11 cellular contexts compared by ENCODE assay signal in genomic region chr10:70528726-70529362, GRCh38. TPM values are rescaled to one million over a fixed set of nuclear protein-coding genes. Genes with fewer than 3 reads are reported as not detected.
DNase-seq lines count a peak whose midpoint lies in the region; ATAC-seq and TF ChIP-seq lines count a peak whose summit lies in the region.
"Had no signal": no experiment of that assay in that cellular context is flagged by ENCODE, and none has a peak within 500 bp of the region (broad histone marks: within the 10 kb centered on the region; RNA-seq: fewer than 3 reads in every experiment).

No MANE protein-coding gene starts in this region.

- H3K4me3 Mint-ChIP-seq in naive thymus-derived CD8-positive, alpha-beta T cell = no peak overlapping the region
- H3K4me3 Mint-ChIP-seq: natural killer cell had no signal

- no peaks in the 10 kb centered on the region for H4K20me1 ChIP-seq in SK-N-SH (ENCODE audit: insufficient read depth)

- WGBS in SK-N-SH (ENCODE audit: low lambda C conversion rate) = 53% methylated on average over 8 of the region's 11 CpGs
- WGBS in stomach, 5 donors = 68 to 82% (median 77%) methylated on average over 11 of the region's 11 CpGs

- ATAC-seq in left cardiac atrium (peak; percentile 41 to 53), HG03378 (IDR thresholded peaks at IDR 0.05; ENCODE audit: unreplicated experiment) (no peak)
- ATAC-seq in naive thymus-derived CD8-positive, alpha-beta T cell = no peak

- no peak overlapping the region for H3K4me2 ChIP-seq in SK-N-SH

- H3K9me3 Mint-ChIP-seq in naive thymus-derived CD8-positive, alpha-beta T cell = no peaks in the 10 kb centered on the region
- H3K9me3 Mint-ChIP-seq: natural killer cell had no signal

- no peak overlapping the region for H3K4me3 ChIP-seq in SK-N-SH (ENCODE audit: low read depth in 2 of 2, low read length in 1 of 2)
- H3K4me3 ChIP-seq in stomach = no peak overlapping the region
- H3K4me3 ChIP-seq: ascending aorta, tibial nerve had no signal

- CTCF ChIA-PET in SK-N-SH (lab: Yijun Ruan, JAX) = interaction anchor here (0.6 to 4.8 kb wide), 6 partner anchors 9 to 508 kb away, joined by 3 to 35 read pairs (median 4); no protein-coding TSS in a partner anchor

- POLR2A ChIA-PET in SK-N-SH (lab: Yijun Ruan, JAX) = no interaction called here
- POLR2A ChIA-PET in naive thymus-derived CD8-positive, alpha-beta T cell (lab: Charles Lee) = no interaction called here

- H3K4me1 ChIP-seq in SK-N-SH (ENCODE audit: control insufficient read depth in 1 of 2, insufficient read depth in 2 of 2, low read depth in 1 of 2, low read length in 1 of 2) (peaks cover 0 to 3% of the 10 kb centered on the region in 2 experiments; a peak in 1 of 4 replicates), stomach (peaks cover 0 to 4% (median 0%) of the 10 kb centered on the region in 4 donors)
- H3K4me1 ChIP-seq: ascending aorta, tibial nerve had no signal

- no peaks in the 10 kb centered on the region for H3K27me3 ChIP-seq in SK-N-SH (ENCODE audit: insufficient read depth)
- H3K27me3 ChIP-seq in stomach = no peaks in the 10 kb centered on the region
- H3K27me3 ChIP-seq: ascending aorta, tibial nerve had no signal

- H2AFZ ChIP-seq in SK-N-SH (ENCODE audit: low read depth) = peak overlapping the region; percentile 63; the same call in 1 of the 2 replicates

- no peak overlapping the region for H3K9ac ChIP-seq in SK-N-SH

- no peaks in the 10 kb centered on the region for H3K9me2 ChIP-seq in SK-N-SH

- peaks cover 0 to 2% (median 0%) of the 10 kb centered on the region in 4 donors for H3K4me1 Mint-ChIP-seq in naive thymus-derived CD8-positive, alpha-beta T cell
- H3K4me1 Mint-ChIP-seq: natural killer cell had no signal

- H3K27ac ChIP-seq in SK-N-SH (ENCODE audit: low read depth in 2 of 2, low read length in 1 of 2) (no peak overlapping the region), stomach (no peak overlapping the region)
- H3K27ac ChIP-seq: ascending aorta, tibial nerve had no signal

- H3K27me3 Mint-ChIP-seq in naive thymus-derived CD8-positive, alpha-beta T cell = no peaks in the 10 kb centered on the region

- H3K9me3 ChIP-seq in SK-N-SH (no peaks in the 10 kb centered on the region), stomach (no peaks in the 10 kb centered on the region)
- H3K9me3 ChIP-seq: ascending aorta, tibial nerve had no signal

- no peaks in the 10 kb centered on the region for H3F3A ChIP-seq in SK-N-SH (replicated peaks; ENCODE audit: insufficient read depth)

- no peak for TF ChIP-seq CTCF in SK-N-SH (IDR thresholded peaks at IDR 0.05)
- TF ChIP-seq CTCF in stomach (IDR thresholded peaks at IDR 0.05) = no peak

- H3K36me3 Mint-ChIP-seq in naive thymus-derived CD8-positive, alpha-beta T cell = no peaks in the 10 kb centered on the region
- H3K36me3 Mint-ChIP-seq: natural killer cell had no signal

- TF ChIP-seq POLR2A in stomach (IDR thresholded peaks at IDR 0.05) = no peak

- TF ChIP-seq RAD21 in SK-N-SH (IDR thresholded peaks at IDR 0.05; ENCODE audit: low read length) = no peak

- TF ChIP-seq EP300 in SK-N-SH (IDR thresholded peaks at IDR 0.05; ENCODE audit: borderline replicate concordance in 1 of 2, low read depth in 1 of 2, low read length in 1 of 2) = no peak
- TF ChIP-seq EP300 in stomach (IDR thresholded peaks at IDR 0.05) = no peak

- H3K79me2 ChIP-seq in SK-N-SH (ENCODE audit: insufficient read depth) = no peaks in the 10 kb centered on the region

- H3K27ac Mint-ChIP-seq in naive thymus-derived CD8-positive, alpha-beta T cell = no peak overlapping the region
- H3K27ac Mint-ChIP-seq: natural killer cell had no signal

- peak; percentile 81 for DNase-seq in AG08396 (ENCODE audit: low spot score)
- DNase-seq in GM19238 (ENCODE audit: insufficient read length, low spot score) = peak; percentile 41
- DNase-seq in SK-N-SH = peak; percentile 79
- DNase-seq in left cardiac atrium = no peak
- no peak for DNase-seq in AML-193 (lab: John Stamatoyannopoulos, UW)
- no peak for DNase-seq in naive thymus-derived CD8-positive, alpha-beta T cell
- DNase-seq in stomach = no peak
- DNase-seq: natural killer cell had no signal

- intact Hi-C loops in left cardiac atrium (cut with DNase I) (no loop called here), stomach (cut with DNase I; ENCODE audit: low total_unique reads) (no loop called here)

- H3K36me3 ChIP-seq in SK-N-SH (replicated peaks in 1 of 2; ENCODE audit: control insufficient read depth in 1 of 2, insufficient read depth in 2 of 2, low read length in 1 of 2) (no peaks in the 10 kb centered on the region), stomach (peaks cover 0 to 31% (median 13%) of the 10 kb centered on the region in 4 donors)
- H3K36me3 ChIP-seq: tibial nerve had no signal

TF ChIP-seq in SK-N-SH, 30 proteins besides CTCF, POLR2A, EP300 and RAD21:
- TF ChIP-seq USF2 (IDR thresholded peaks at IDR 0.05; ENCODE audit: borderline replicate concordance, low read depth, low read length) = peak; percentile 43; the same call in 1 of the 2 replicates
- TF ChIP-seq TEAD4 (IDR thresholded peaks at IDR 0.05; ENCODE audit: borderline replicate concordance, insufficient read depth) = no peak
- TF ChIP-seq TCF12 (IDR thresholded peaks at IDR 0.05) = no peak
- TF ChIP-seq CHD2 (IDR thresholded peaks at IDR 0.05; ENCODE audit: low read length, partially characterized antibody) = peak; percentile 0
- no peak for TF ChIP-seq JUND (IDR thresholded peaks at IDR 0.05)
- no peak for TF ChIP-seq EZH2phosphoT487 (IDR thresholded peaks at IDR 0.05; ENCODE audit: borderline replicate concordance, low read depth)
- TF ChIP-seq USF1 (IDR thresholded peaks at IDR 0.05; ENCODE audit: borderline replicate concordance, low read depth) = peak; percentile 92
- no peak for TF ChIP-seq POLR2AphosphoS5 (IDR thresholded peaks at IDR 0.05; ENCODE audit: low read depth, low read length)
- TF ChIP-seq NFIC (IDR thresholded peaks at IDR 0.05; ENCODE audit: borderline replicate concordance) = no peak

RNA-seq across cellular contexts. Expression of gene PALD1, which starts 50.3 kb away (rescaled TPM):
- polyA plus RNA-seq in SK-N-SH (2012; rRNA removed) (0.16 and 0.19 TPM in 2 replicates), stomach (1 to 10 TPM; 2.4 to 3.0 (median 2.7) TPM)
- 0.14 and 0.35 TPM in 2 replicates for polyA plus RNA-seq in SK-N-SH (2012; cell fraction: cytosol; rRNA removed)
- 0.38 and 0.56 TPM in 2 replicates for polyA plus RNA-seq in SK-N-SH (2012; cell fraction: nucleus; rRNA removed)
- total RNA-seq in left cardiac atrium (1 to 10 TPM; 4.4 to 8.3 TPM), stomach (10 to 100 TPM in 2 of 5 donors, 1 to 10 TPM in 3; 3.6 to 25.1 (median 8.1) TPM)
- not detected for total RNA-seq in naive thymus-derived CD8-positive, alpha-beta T cell
- under 1 TPM in 1 of 3 donors, not detected in 2; 0.27 TPM for polyA plus RNA-seq in naive thymus-derived CD8-positive, alpha-beta T cell

Comparison
In these comparisons a context has a peak if more than half of its experiments do, and no peak if none do; other contexts are left out.
1. DNase-seq: peak in AG08396 (single experiment), GM19238 (single experiment) and SK-N-SH (single experiment); none in left cardiac atrium (single experiment), AML-193 (0 of 2), naive thymus-derived CD8-positive, alpha-beta T cell (0 of 10) and stomach (single experiment).
2. ATAC-seq: peak in left cardiac atrium (2 of 2); none in naive thymus-derived CD8-positive, alpha-beta T cell (0 of 2) and HG03378 (single experiment).
3. RNA of gene PALD1, which starts 50.3 kb away (total RNA-seq): 4.4 to 8.3 TPM in left cardiac atrium and 3.6 to 25.1 TPM in stomach; not detected in naive thymus-derived CD8-positive, alpha-beta T cell; every median in the first group is over 4 times any median in the second.